Comparison of ENCODE assay signal across 16 cellular contexts in genomic region chr10:47330804-47331203, GRCh38. TPM values are rescaled to one million over a fixed set of nuclear protein-coding genes. Genes with fewer than 3 reads are reported as not detected.
A peak's percentile ranks its signal among the peaks of the same experiment; 100 is the strongest.
DNase-seq lines count a peak whose midpoint lies in the region; ATAC-seq, FAIRE-seq and TF ChIP-seq lines count a peak whose summit lies in the region.
"Had no signal": no experiment of that assay in that cellular context is flagged by ENCODE, and none has a peak within 500 bp of the region (broad histone marks: within the 10 kb centered on the region; RNA-seq: fewer than 3 reads in every experiment).

No MANE protein-coding gene starts in this region.

- H3K9me2 ChIP-seq in HCT116 (ENCODE audit: insufficient read depth) = no peaks in the 10 kb centered on the region

- POLR2A ChIA-PET in HCT116 (lab: Charles Lee) = no interaction called here

- no peak for FAIRE-seq in small intestine (lab: Jason Lieb, UNC)
- FAIRE-seq in GM19239 (lab: Jason Lieb, UNC) = no peak
- FAIRE-seq: HTR-8/SVneo had no signal

- no peak for DNase-seq in HCT116 (ENCODE audit: low read depth, low spot score)
- peak in 2 of 3 donors; percentile 90 to 91 for DNase-seq in Peyer's patch
- DNase-seq in left lobe of liver (ENCODE audit: low spot score) = peak; percentile 85
- DNase-seq in small intestine = peak; percentile 96
- DNase-seq in GM19239 (ENCODE audit: insufficient read length, low spot score) = no peak
- DNase-seq in activated T-cell treated with anti-CD3 and anti-CD28 coated beads, Interleukin-2, amount 50 U/mL, for 72 hours = no peak
- DNase-seq in CD14-positive monocyte (ENCODE audit: low spot score) = no peak
- DNase-seq in coronary artery (ENCODE audit: low spot score) = no peak
- DNase-seq: COR-L47, NCI-H1092, NCI-H1694 treated with DMSO at 0.1 percent for 48 hours, NCI-H446, SIG-M5 had no signal

- no peaks in the 10 kb centered on the region for H3K36me3 ChIP-seq in HCT116 (ENCODE audit: control insufficient read depth in 1 of 2, insufficient read depth in 2 of 2, low read length in 2 of 2)
- H3K36me3 ChIP-seq in Peyer's patch = no peaks in the 10 kb centered on the region
- H3K36me3 ChIP-seq in small intestine (ENCODE audit: control insufficient read depth in 2 of 2, insufficient read depth in 2 of 2, low read length in 2 of 2) = no peaks in the 10 kb centered on the region
- H3K36me3 ChIP-seq: HAP-1 had no signal

- ATAC-seq in HCT116 (peak; percentile 61), left lobe of liver (peak; percentile 99)
- no peak for ATAC-seq in activated T-cell treated with anti-CD3 and anti-CD28 coated beads, Interleukin-2, amount 50 U/mL, for 72 hours (replicated peaks in 1 of 2)

- H3K9ac ChIP-seq in HCT116 (ENCODE audit: low read length) = no peak overlapping the region

- no peak overlapping the region for H3K4me2 ChIP-seq in HCT116 (ENCODE audit: low read length)

- CTCF ChIA-PET in HCT116 (lab: Charles Lee) = no interaction called here

- H3K4me3 ChIP-seq in HCT116 (replicated peaks in 1 of 2; ENCODE audit: low read depth in 1 of 2, low read length in 2 of 2) (no peak overlapping the region), Peyer's patch (no peak overlapping the region), small intestine (ENCODE audit: low read depth in 1 of 2, low read length in 2 of 2) (no peak overlapping the region), coronary artery (no peak overlapping the region)
- H3K4me3 ChIP-seq: HAP-1 had no signal

- RAD21 ChIA-PET in HCT116 (lab: Charles Lee; ENCODE audit: low non-redundant PET in 1 of 2, low total read pairs in 2 of 2, uncharacterized antibody in 2 of 2, unreplicated experiment in 2 of 2) = no interaction called here

- H3K27me3 ChIP-seq in HCT116 (ENCODE audit: insufficient read depth, low read length) = 0 out of 2 replicates have a peak, but pooled peaks cover 9% of the 10 kb centered on the region
- no peaks in the 10 kb centered on the region for H3K27me3 ChIP-seq in Peyer's patch
- no peaks in the 10 kb centered on the region for H3K27me3 ChIP-seq in small intestine (ENCODE audit: control insufficient read depth in 2 of 2, insufficient read depth in 2 of 2, low read length in 2 of 2)

- no TSS peak for BruUV-seq in HCT116 (replicated peaks; lab: Mats Ljungman, UMichigan)

- no peaks in the 10 kb centered on the region for H3K9me3 ChIP-seq in HCT116 (ENCODE audit: control insufficient read depth in 1 of 2, insufficient read depth in 1 of 2, low read depth in 1 of 2, low read length in 2 of 2)
- no peaks in the 10 kb centered on the region for H3K9me3 ChIP-seq in Peyer's patch
- no peaks in the 10 kb centered on the region for H3K9me3 ChIP-seq in small intestine (ENCODE audit: control insufficient read depth, low read depth)
- H3K9me3 ChIP-seq: HAP-1 had no signal

- TF ChIP-seq RAD21 in HCT116 (IDR thresholded peaks at IDR 0.05; ENCODE audit: low read depth) = no peak

- H3K4me1 Mint-ChIP-seq in activated T-cell treated with anti-CD3 and anti-CD28 coated beads, Interleukin-2, amount 50 U/mL, for 72 hours (ENCODE audit: low read depth) = no peaks in the 10 kb centered on the region
- H3K4me1 Mint-ChIP-seq in CD14-positive monocyte = no peaks in the 10 kb centered on the region

- H3K79me2 ChIP-seq in HCT116 (ENCODE audit: insufficient read depth, low read length) = no peaks in the 10 kb centered on the region

- no peak overlapping the region for H3K4me3 Mint-ChIP-seq in activated T-cell treated with anti-CD3 and anti-CD28 coated beads, Interleukin-2, amount 50 U/mL, for 72 hours
- H3K4me3 Mint-ChIP-seq in CD14-positive monocyte = no peak overlapping the region

- intact Hi-C loops in HCT116 (cut with micrococcal nuclease) (no loop called here), CD14-positive monocyte (cut with micrococcal nuclease) (no loop called here)

- H3K9me3 Mint-ChIP-seq in activated T-cell treated with anti-CD3 and anti-CD28 coated beads, Interleukin-2, amount 50 U/mL, for 72 hours = peaks cover 2 to 3% of the 10 kb centered on the region in 2 donors
- peaks cover 0 to 12% (median 3%) of the 10 kb centered on the region in 7 donors for H3K9me3 Mint-ChIP-seq in CD14-positive monocyte

- no peak overlapping the region for H3K27ac Mint-ChIP-seq in activated T-cell treated with anti-CD3 and anti-CD28 coated beads, Interleukin-2, amount 50 U/mL, for 72 hours
- H3K27ac Mint-ChIP-seq in CD14-positive monocyte = no peak overlapping the region

- H4K20me1 ChIP-seq in HCT116 (ENCODE audit: insufficient read depth) = no peaks in the 10 kb centered on the region

- WGBS in small intestine, 3 donors = 20 to 56% (median 21%) methylated on average over 3 of the region's 3 CpGs

- H3K4me1 ChIP-seq in HCT116 (ENCODE audit: control insufficient read depth in 1 of 2, insufficient read depth in 2 of 2, low read length in 2 of 2) = peaks cover 4 to 19% of the 10 kb centered on the region in 2 experiments; a peak in 2 of 4 replicates
- H3K4me1 ChIP-seq in Peyer's patch = peaks cover 0 to 20% (median 0%) of the 10 kb centered on the region in 4 donors
- peaks cover 0 to 7% of the 10 kb centered on the region in 2 donors for H3K4me1 ChIP-seq in small intestine (ENCODE audit: control insufficient read depth in 2 of 2, insufficient read depth in 1 of 2, low read depth in 1 of 2, low read length in 1 of 2)
- H3K4me1 ChIP-seq: HAP-1 had no signal

- TF ChIP-seq CTCF in HCT116 (IDR thresholded peaks at IDR 0.05 in 2 of 3, conservative IDR thresholded peaks at IDR 0.05 in 1 of 3; ENCODE audit: borderline replicate concordance in 1 of 3, insufficient read depth in 1 of 3, low read depth in 2 of 3, low read length in 2 of 3) (no peak), Peyer's patch (IDR thresholded peaks at IDR 0.05) (no peak), CD14-positive monocyte (IDR thresholded peaks at IDR 0.05) (no peak), coronary artery (IDR thresholded peaks at IDR 0.05) (no peak)

- no peaks in the 10 kb centered on the region for H3K36me3 Mint-ChIP-seq in activated T-cell treated with anti-CD3 and anti-CD28 coated beads, Interleukin-2, amount 50 U/mL, for 72 hours (ENCODE audit: insufficient read depth in 2 of 2)
- no peaks in the 10 kb centered on the region for H3K36me3 Mint-ChIP-seq in CD14-positive monocyte

- H3K27ac ChIP-seq in HCT116 (ENCODE audit: low read depth, low read length) (no peak overlapping the region), Peyer's patch (peak overlapping the region in 2 of 4 donors; percentile 65 to 83), small intestine (ENCODE audit: low read depth in 1 of 2, low read length in 1 of 2) (peak overlapping the region in 1 of 2 donors; percentile 28), coronary artery (no peak overlapping the region)
- H3K27ac ChIP-seq: C4-2B had no signal

- no peak overlapping the region for H2AFZ ChIP-seq in HCT116 (ENCODE audit: low read depth, low read length, poor library complexity, severe bottlenecking)

- H3K27me3 Mint-ChIP-seq in activated T-cell treated with anti-CD3 and anti-CD28 coated beads, Interleukin-2, amount 50 U/mL, for 72 hours (ENCODE audit: low read depth) = peaks cover 5% of the 10 kb centered on the region
- peaks cover 0 to 3% (median 0%) of the 10 kb centered on the region in 3 donors for H3K27me3 Mint-ChIP-seq in CD14-positive monocyte (ENCODE audit: low read depth in 3 of 3)

- TF ChIP-seq POLR2A in HCT116 (IDR thresholded peaks at IDR 0.05; ENCODE audit: borderline replicate concordance, extremely low read depth, insufficient read depth, insufficient read length) = no peak
- TF ChIP-seq POLR2A in Peyer's patch (IDR thresholded peaks at IDR 0.05) = peak in 1 of 2 donors; percentile 8

TF ChIP-seq in HCT116, 20 proteins besides CTCF, POLR2A, EP300 and RAD21 (continues in another document):
- TF ChIP-seq POLR2AphosphoS5 (IDR thresholded peaks at IDR 0.05; ENCODE audit: low read depth, low read length) = no peak
- no peak for TF ChIP-seq MAX (IDR thresholded peaks at IDR 0.05)
- no peak for TF ChIP-seq EZH2phosphoT487 (IDR thresholded peaks at IDR 0.05; ENCODE audit: borderline replicate concordance)
- no peak for TF ChIP-seq SIN3A (IDR thresholded peaks at IDR 0.05; ENCODE audit: low read depth)
- TF ChIP-seq ATF3 (IDR thresholded peaks at IDR 0.05) = no peak
- no peak for TF ChIP-seq ZNF274 (IDR thresholded peaks at IDR 0.05; ENCODE audit: low read depth, low read length)
- no peak for TF ChIP-seq ELF1 (IDR thresholded peaks at IDR 0.05; ENCODE audit: borderline replicate concordance, low read depth)
- no peak for TF ChIP-seq YY1 (IDR thresholded peaks at IDR 0.05; ENCODE audit: extremely low read depth, insufficient replicate concordance, low read depth, low read length)

RNA-seq across cellular contexts. Expression of gene GDF2, which starts 8.6 kb away (rescaled TPM):
- total RNA-seq in HCT116 (2021; ENCODE audit: unreplicated experiment) = not detected
- polyA plus RNA-seq in HCT116 (2012) = not detected in 2 replicates
- total RNA-seq in Peyer's patch = not detected
- 7.2 TPM for total RNA-seq in left lobe of liver
- polyA plus RNA-seq in small intestine = not detected
- total RNA-seq in activated T-cell treated with anti-CD3 and anti-CD28 coated beads, Interleukin-2, amount 50 U/mL, for 72 hours = not detected
- polyA plus RNA-seq in CD14-positive monocyte = not detected

RNA-seq across cellular contexts. Expression of gene RBP3, which starts 17.4 kb away (rescaled TPM):
- total RNA-seq in HCT116 (2021; ENCODE audit: unreplicated experiment) = not detected
- polyA plus RNA-seq in HCT116 (2012) = 0.01 TPM in 1 of 2 replicates, not detected in the other
- total RNA-seq in Peyer's patch = not detected
- not detected for total RNA-seq in left lobe of liver
- under 1 TPM in 1 of 3 donors, not detected in 2; 0.01 TPM for polyA plus RNA-seq in small intestine
- total RNA-seq in activated T-cell treated with anti-CD3 and anti-CD28 coated beads, Interleukin-2, amount 50 U/mL, for 72 hours = not detected
- not detected for polyA plus RNA-seq in CD14-positive monocyte

RNA-seq across cellular contexts. Expression of gene GDF10, which starts 30.8 kb away (rescaled TPM):
- total RNA-seq in HCT116 (2021; ENCODE audit: unreplicated experiment) (not detected), Peyer's patch (under 1 TPM in 1 of 4 donors, not detected in 3; 0.35 TPM), left lobe of liver (0.08 TPM)
- not detected in 2 replicates for polyA plus RNA-seq in HCT116 (2012)
- polyA plus RNA-seq in small intestine (under 1 TPM in 1 of 3 donors, not detected in 2; 0.63 TPM), CD14-positive monocyte (not detected)
- under 1 TPM; 0.19 TPM for total RNA-seq in activated T-cell treated with anti-CD3 and anti-CD28 coated beads, Interleukin-2, amount 50 U/mL, for 72 hours

RNA-seq across cellular contexts. Expression of gene ZNF488, which starts 53.3 kb away (rescaled TPM):
- total RNA-seq in HCT116 (2021; ENCODE audit: unreplicated experiment) (3.9 TPM), Peyer's patch (10 to 100 TPM in 3 of 4 donors, 1 to 10 TPM in 1; 4.1 to 23.5 (median 16.1) TPM), left lobe of liver (0.08 TPM)
- polyA plus RNA-seq in HCT116 (2012) = 1.8 and 2.1 TPM in 2 replicates
- polyA plus RNA-seq in small intestine (10 to 100 TPM in 2 of 3 donors, 1 to 10 TPM in 1; 5.9 to 40.0 (median 18.4) TPM), CD14-positive monocyte (not detected)
- total RNA-seq in activated T-cell treated with anti-CD3 and anti-CD28 coated beads, Interleukin-2, amount 50 U/mL, for 72 hours = under 1 TPM; 0.36 to 0.46 TPM

Comparison
In these comparisons a context has a peak if more than half of its experiments do, and no peak if none do; other contexts are left out.
1. ATAC-seq: peak in HCT116 (single experiment) and left lobe of liver (single experiment); none in activated T-cell treated with anti-CD3 and anti-CD28 coated beads, Interleukin-2, amount 50 U/mL, for 72 hours (0 of 2).
2. DNase-seq: peak in Peyer's patch (2 of 3), left lobe of liver (single experiment) and small intestine (single experiment); none in HCT116 (single experiment), GM19239 (single experiment), activated T-cell treated with anti-CD3 and anti-CD28 coated beads, Interleukin-2, amount 50 U/mL, for 72 hours (0 of 2), CD14-positive monocyte (single experiment) and coronary artery (single experiment).